ENCODE assay signal across 8 cellular contexts in genomic region chr17:40287494-40288369, GRCh38. TPM values are rescaled to one million over a fixed set of nuclear protein-coding genes. Genes with fewer than 3 reads are reported as not detected.
DNase-seq lines count a peak whose midpoint lies in the region; ATAC-seq, FAIRE-seq and TF ChIP-seq lines count a peak whose summit lies in the region.

Gene CDC6, plus strand, starts transcription at chr17:40287879. Its CDS starts 1,542 bp downstream, at chr17:40289421.

- under 1% methylated on average over 47 of the region's 47 CpGs for WGBS in HUES64

- TF ChIP-seq POLR2A in endothelial cell of umbilical vein (IDR thresholded peaks at IDR 0.05; ENCODE audit: low read depth, low read length): peak; percentile 68

- peaks cover 16% of the 10 kb centered on the region; the same call in 1 of the 2 replicates for H3K79me2 ChIP-seq in OCI-LY1 (ENCODE audit: insufficient read depth, low read length)
- H3K79me2 ChIP-seq in endothelial cell of umbilical vein (ENCODE audit: control insufficient read depth, insufficient read depth, low read length): peaks cover 19% of the 10 kb centered on the region

- H3K4me3 ChIP-seq in HUES64 (ENCODE audit: low read length) (peak within 1 kb of the TSS; percentile 96), OCI-LY1 (ENCODE audit: low read depth, low read length, poor library complexity, severe bottlenecking) (peak within 1 kb of the TSS; percentile 96), endothelial cell of umbilical vein (replicated peaks in 1 of 3; ENCODE audit: insufficient read depth in 1 of 3, low read depth in 1 of 3, low read length in 3 of 3) (peak within 1 kb of the TSS; percentile 43 to 72 (median 65))

- H3K4me2 ChIP-seq in OCI-LY1 (ENCODE audit: low read length): peak within 1 kb of the TSS; percentile 77
- H3K4me2 ChIP-seq in endothelial cell of umbilical vein (ENCODE audit: insufficient read depth, low read length): peak within 1 kb of the TSS; percentile 74

- H3F3A ChIP-seq in OCI-LY1 (ENCODE audit: insufficient read depth, low read length): no peaks in the 10 kb centered on the region

- peak within 1 kb of the TSS; percentile 83 for H3K4me3 Mint-ChIP-seq in Calu3 (ENCODE audit: low read depth, unreplicated experiment)

- dilution Hi-C loops in endothelial cell of umbilical vein (cut with MboI; ENCODE audit: extremely low pct_ligation_motif_present, low sequenced_read_pairs): no loop called here

- no peaks in the 10 kb centered on the region for H3K9me3 ChIP-seq in HUES64 (ENCODE audit: insufficient read depth, low read depth, low read length)
- H3K9me3 ChIP-seq in OCI-LY1 (ENCODE audit: low read length): no peaks in the 10 kb centered on the region
- no peaks in the 10 kb centered on the region for H3K9me3 ChIP-seq in endothelial cell of umbilical vein (replicated peaks; ENCODE audit: control insufficient read depth, insufficient read depth, low read length)

- intact Hi-C loops in Calu3 (cut with micrococcal nuclease; ENCODE audit: unreplicated experiment): loop anchor here (1.0 to 10.0 kb wide), 6 partner anchors 146 to 653 kb away; partner anchors contain the start of genes GRB7, LRRC3C, MIEN1 and ORMDL3
- intact Hi-C loops in endothelial cell of umbilical vein (cut with micrococcal nuclease): loop anchor here (1.0 to 10.0 kb wide), 3 partner anchors 68 to 273 kb away; partner anchors contain the start of genes CSF3 and WIPF2

- POLR2A ChIA-PET in endothelial cell of umbilical vein (lab: Charles Lee): interaction anchor here (0.6 to 1.1 kb wide), 2 partner anchors 69 to 1602 kb away, joined by 3 read pairs; partner anchors contain the start of gene WIPF2

- H3K27me3 Mint-ChIP-seq in Calu3 (ENCODE audit: unreplicated experiment): no peaks in the 10 kb centered on the region

- H3K4me1 ChIP-seq in HUES64 (ENCODE audit: insufficient read depth, low read length): no peaks in the 10 kb centered on the region; the same call in 1 of the 2 replicates
- peaks cover 27% of the 10 kb centered on the region for H3K4me1 ChIP-seq in OCI-LY1 (ENCODE audit: insufficient read depth, low read length, severe bottlenecking)
- H3K4me1 ChIP-seq in endothelial cell of umbilical vein (ENCODE audit: control insufficient read depth, extremely low read depth, insufficient read depth, low read length): peaks cover 35% of the 10 kb centered on the region

- H3K4me1 Mint-ChIP-seq in Calu3 (ENCODE audit: low read depth, unreplicated experiment): peaks cover 71% of the 10 kb centered on the region

- H3K36me3 Mint-ChIP-seq in Calu3 (ENCODE audit: insufficient read depth, unreplicated experiment): peaks cover 95% of the 10 kb centered on the region

- H3K9me3 Mint-ChIP-seq in Calu3 (ENCODE audit: low read depth, unreplicated experiment): no peaks in the 10 kb centered on the region

- H2AFZ ChIP-seq in OCI-LY1 (ENCODE audit: low read length) (no peak within 1 kb of the TSS), endothelial cell of umbilical vein (ENCODE audit: low read depth, low read length) (peak within 1 kb of the TSS; percentile 68)

- peak within 1 kb of the TSS; percentile 87 for H3K27ac ChIP-seq in HUES64 (ENCODE audit: low read depth, low read length)
- peak within 1 kb of the TSS; percentile 81 for H3K27ac ChIP-seq in OCI-LY1 (ENCODE audit: low read depth, low read length, poor library complexity, severe bottlenecking)
- peak within 1 kb of the TSS; percentile 50 for H3K27ac ChIP-seq in endothelial cell of umbilical vein (ENCODE audit: insufficient read depth, low read depth, low read length)

- H3K9me1 ChIP-seq in endothelial cell of umbilical vein (replicated peaks; ENCODE audit: control insufficient read depth, extremely low read depth, insufficient read depth, low read length): no peaks in the 10 kb centered on the region

- BruUV-seq in Calu3 (replicated peaks; lab: Mats Ljungman, UMichigan) (TSS peak; percentile 26), endothelial cell of umbilical vein (replicated peaks; lab: Mats Ljungman, UMichigan) (no TSS peak)

- TF ChIP-seq CTCF in Calu3 (IDR thresholded peaks at IDR 0.05; ENCODE audit: unreplicated experiment) (no peak), OCI-LY1 (IDR thresholded peaks at IDR 0.05; ENCODE audit: low read length) (no peak), endothelial cell of umbilical vein (IDR thresholded peaks at IDR 0.05; ENCODE audit: extremely low read depth in 1 of 2, insufficient read depth in 1 of 2, low read depth in 1 of 2, low read length in 2 of 2) (no peak)

- peak; percentile 100 for DNase-seq in Calu3
- peak; percentile 98 for DNase-seq in activated CD8-positive, alpha-beta memory T cell treated with anti-CD3 and anti-CD28 coated beads, Interleukin-2, amount 50 U/mL, for 4 hours
- peak; percentile 99 for DNase-seq in endothelial cell of umbilical vein (ENCODE audit: low read depth, low spot score)
- DNase-seq in middle frontal gyrus (ENCODE audit: extremely low spot score, low spot score): peak; percentile 98
- DNase-seq in stimulated activated CD8-positive, alpha-beta memory T cell treated with anti-CD3 and anti-CD28 coated beads, Interleukin-2, amount 100 ng/mL, for 48 hours (ENCODE audit: low read depth in 2 of 2): peak; percentile 97 to 98

- CTCF ChIA-PET in Calu3 (lab: Charles Lee): interaction anchor here (0.6 to 9.9 kb wide), 47 partner anchors 10 to 1046 kb away, joined by 3 to 181 read pairs (median 4); partner anchors contain the start of genes CASC3, MSL1, NR1D1 and TOP2A
- CTCF ChIA-PET in endothelial cell of umbilical vein (lab: Charles Lee): interaction anchor here (0.9 to 7.7 kb wide), 4 partner anchors 67 to 245 kb away, joined by 3 to 128 read pairs (median 14); no protein-coding TSS in a partner anchor

- H4K20me1 ChIP-seq in OCI-LY1 (ENCODE audit: insufficient read depth, low read length) (no peaks in the 10 kb centered on the region), endothelial cell of umbilical vein (replicated peaks; ENCODE audit: control insufficient read depth, extremely low read depth, insufficient read depth, low read length) (no peaks in the 10 kb centered on the region)

- H3K36me3 ChIP-seq in HUES64 (ENCODE audit: insufficient read depth, low read length) (peaks cover 33% of the 10 kb centered on the region), OCI-LY1 (ENCODE audit: insufficient read depth, low read length) (peaks cover 36% of the 10 kb centered on the region), endothelial cell of umbilical vein (ENCODE audit: control insufficient read depth in 2 of 2, extremely low read depth in 1 of 2, insufficient read depth in 2 of 2, low read length in 2 of 2) (peaks cover 0 to 5% of the 10 kb centered on the region in 2 experiments)

- ATAC-seq in GM21447 (IDR thresholded peaks at IDR 0.05; ENCODE audit: unreplicated experiment): peak; percentile 93

- H3K9ac ChIP-seq in HUES64 (ENCODE audit: low read depth, low read length): peak within 1 kb of the TSS; percentile 99
- peak within 1 kb of the TSS; percentile 97 for H3K9ac ChIP-seq in OCI-LY1 (ENCODE audit: low read length)
- peak within 1 kb of the TSS; percentile 85 for H3K9ac ChIP-seq in endothelial cell of umbilical vein (replicated peaks; ENCODE audit: extremely low read depth, insufficient read depth, low read length)

- peak; percentile 99 for FAIRE-seq in endothelial cell of umbilical vein (lab: Jason Lieb, UNC)

- H3K27me3 ChIP-seq in HUES64 (ENCODE audit: insufficient read depth, low read length) (no peaks in the 10 kb centered on the region), OCI-LY1 (ENCODE audit: insufficient read depth, low read length) (no peaks in the 10 kb centered on the region), endothelial cell of umbilical vein (ENCODE audit: control insufficient read depth in 2 of 2, insufficient read depth in 2 of 2, low read length in 2 of 2) (no peaks in the 10 kb centered on the region)

- H3K27ac Mint-ChIP-seq in Calu3 (ENCODE audit: unreplicated experiment): peak within 1 kb of the TSS; percentile 90

- H3K9me2 ChIP-seq in OCI-LY1 (ENCODE audit: low read depth, low read length): no peaks in the 10 kb centered on the region

TF ChIP-seq in endothelial cell of umbilical vein, 7 proteins besides CTCF, POLR2A, EP300 and RAD21:
- TF ChIP-seq MAX (IDR thresholded peaks at IDR 0.05; ENCODE audit: insufficient read depth, insufficient read length): peak; percentile 25
- peak; percentile 79 for TF ChIP-seq POLR2AphosphoS5 (IDR thresholded peaks at IDR 0.05; ENCODE audit: insufficient read depth, low read depth, low read length)
- TF ChIP-seq JUN (IDR thresholded peaks at IDR 0.05; ENCODE audit: borderline replicate concordance, insufficient read depth, insufficient read length, low read depth): no peak
- TF ChIP-seq MYC (IDR thresholded peaks at IDR 0.05; ENCODE audit: low read depth, low read length): no peak
TF ChIP-seq in endothelial cell of umbilical vein: peak in this region for 2.

RNA-seq across cellular contexts. Expression of gene CDC6, which starts in this region (rescaled TPM):
- total RNA-seq in Calu3 (2022): 567 and 645 TPM in 2 replicates
- 80.7 TPM for polyA plus RNA-seq in HUES64 (2013, experiment 1 of 2)
- polyA plus RNA-seq in HUES64 (2013, experiment 2 of 2): 75.9 TPM
- total RNA-seq in endothelial cell of umbilical vein: 49.9 and 55.2 TPM in 2 replicates
- polyA plus RNA-seq in endothelial cell of umbilical vein: 13.4 and 15.5 TPM in 2 replicates
- 25.1 and 29.1 TPM in 2 replicates for polyA plus RNA-seq in endothelial cell of umbilical vein (2011; cell fraction: cytosol; rRNA removed)
- 31.9 and 52.5 TPM in 2 replicates for polyA plus RNA-seq in endothelial cell of umbilical vein (2011; cell fraction: nucleus; rRNA removed)
- polyA plus RNA-seq in endothelial cell of umbilical vein (2012): 18.0 and 33.6 TPM in 2 replicates
- 17.1 and 22.1 TPM in 2 replicates for polyA minus RNA-seq in endothelial cell of umbilical vein
- polyA minus RNA-seq in endothelial cell of umbilical vein (2011; cell fraction: cytosol; rRNA and poly(A)+ RNA removed): 40.0 TPM
- 31.5 and 42.2 TPM in 2 replicates for polyA minus RNA-seq in endothelial cell of umbilical vein (2011; cell fraction: nucleus; rRNA and poly(A)+ RNA removed)

Comparison
In these comparisons a context has a peak if more than half of its experiments do, and no peak if none do; other contexts are left out.
1. Peak in every context shown above with its lines: DNase-seq, ATAC-seq, H3K4me3 ChIP-seq and H3K27ac ChIP-seq.
2. RNA of gene CDC6 (total RNA-seq): 567 to 645 TPM in Calu3; 49.9 to 55.2 TPM in endothelial cell of umbilical vein; every median in the first group is over 10 times any median in the second.